34 cellular contexts compared by ENCODE assay signal in genomic region chr9:5502553-5502952, GRCh38. TPM values are rescaled to one million over a fixed set of nuclear protein-coding genes. Genes with fewer than 3 reads are reported as not detected.
"Had no signal": no experiment of that assay in that cellular context is flagged by ENCODE, and none has a peak within 500 bp of the region (broad histone marks: within the 10 kb centered on the region; RNA-seq: fewer than 3 reads in every experiment).

No MANE protein-coding gene starts in this region.

- H3K27me3 ChIP-seq: ascending aorta, breast epithelium, Peyer's patch had no signal

- ATAC-seq: K562, PC-3 had no signal

- H3K4me3 ChIP-seq: ascending aorta, breast epithelium, K562, Peyer's patch had no signal

- H3K36me3 ChIP-seq: ascending aorta, breast epithelium, Peyer's patch had no signal

- H3K9me3 ChIP-seq: ascending aorta, breast epithelium, Peyer's patch had no signal

- H3K27ac ChIP-seq: ascending aorta, breast epithelium, Peyer's patch, VCaP had no signal

- DNase-seq: activated B cell treated with CpG ODN at 0.5 μM for 24 hours; activated CD4-positive, alpha-beta memory T cell treated with anti-CD3 and anti-CD28 coated beads for 36 hours; activated CD4-positive, alpha-beta T cell treated with anti-CD3 and anti-CD28 coated beads for 4 hours; activated CD4-positive, alpha-beta T cell treated with anti-CD3 and anti-CD28 coated beads, Interleukin-2, amount 50 U/mL, for 1 hour; activated CD4-positive, CD25-positive, alpha-beta regulatory T cell treated with anti-CD3 and anti-CD28 coated beads, Interleukin-2, amount 50 U/mL, for 72 hours; activated CD8-positive, alpha-beta memory T cell treated with anti-CD3 and anti-CD28 coated beads, Interleukin-2, amount 50 U/mL, for 4 hours; activated effector memory CD4-positive, alpha-beta T cell treated with Interleukin-2 at 50 U/mL for 16 hours; activated naive CD4-positive, alpha-beta T cell treated with anti-CD3 and anti-CD28 coated beads, Interleukin-2, amount 50 U/mL, for 16 hours; activated naive CD8-positive, alpha-beta T cell treated with anti-CD3 and anti-CD28 coated beads, Interleukin-2, amount 10 ng/mL, durations not matched to agents 7 days and 5 days; activated T-cell treated with anti-CD3 and anti-CD28 coated beads, Interleukin-2, amount 50 U/mL, for 48 hours; amygdala; caudate nucleus; cerebellar nuclear complex; NCI-H1092 treated with DMSO at 0.1 percent for 48 hours; NCI-H1417; NCI-H146; NCI-H187; NCI-H2029 treated with DMSO at 0.1 percent for 48 hours; NCI-H2107; NCI-H446; NCI-H510A treated with DMSO at 0.1 percent for 48 hours; NCI-H526 treated with DMSO at 0.1 percent for 48 hours; NCI-H774; PC-3; Peyer's patch; RPMI8226; SW 1271; T-helper 1 cell; T-helper 2 cell; T-helper 9 cell had no signal

- H3K4me1 ChIP-seq: ascending aorta, breast epithelium, Peyer's patch had no signal

RNA-seq across cellular contexts. Expression of gene PDCD1LG2, which starts 7.8 kb away (rescaled TPM):
- total RNA-seq: K562 had no signal
- polyA plus RNA-seq: K562 had no signal
